ENCODE assay signal across 8 cellular contexts in genomic region chr6:7910654-7911344, GRCh38. TPM values are rescaled to one million over a fixed set of nuclear protein-coding genes. Genes with fewer than 3 reads are reported as not detected.
DNase-seq lines count a peak whose midpoint lies in the region; ATAC-seq and TF ChIP-seq lines count a peak whose summit lies in the region.

TXNDC5 (minus strand) TSS chr6:7910788; CDS start chr6:7910776, 12 bp downstream.

- H3K9me3 Mint-ChIP-seq in natural killer cell treated with Interleukin-12 subunit alpha and Interleukin-12 subunit beta and Interleukin-15 and Interleukin-18, amount 100 ng/mL, for 72 hours = no peaks in the 10 kb centered on the region

- no peaks in the 10 kb centered on the region for H3K36me3 Mint-ChIP-seq in natural killer cell treated with Interleukin-12 subunit alpha and Interleukin-12 subunit beta and Interleukin-15 and Interleukin-18, amount 100 ng/mL, for 72 hours

- peak within 1 kb of the TSS; percentile 81 for H3K4me3 ChIP-seq in fibroblast of pulmonary artery (replicated peaks; ENCODE audit: low read depth, low read length)

- peaks cover 9 to 10% of the 10 kb centered on the region in 2 donors for H3K4me1 Mint-ChIP-seq in natural killer cell treated with Interleukin-12 subunit alpha and Interleukin-12 subunit beta and Interleukin-15 and Interleukin-18, amount 100 ng/mL, for 72 hours (ENCODE audit: low read depth in 2 of 2)

- ATAC-seq in GM21381 (IDR thresholded peaks at IDR 0.05; ENCODE audit: unreplicated experiment) = peak; percentile 74
- ATAC-seq in natural killer cell treated with Interleukin-12 subunit alpha and Interleukin-12 subunit beta and Interleukin-15 and Interleukin-18, amount 100 ng/mL, for 72 hours = peak; percentile 89 to 94
- ATAC-seq in stimulated activated naive CD8-positive, alpha-beta T cell treated with anti-CD3 and anti-CD28 coated beads, Interleukin-15, Interleukin-2, amounts not matched to agents 100 U/mL and 50 U/mL, for 24 hours = peak; percentile 89

- H3K27me3 Mint-ChIP-seq in natural killer cell treated with Interleukin-12 subunit alpha and Interleukin-12 subunit beta and Interleukin-15 and Interleukin-18, amount 100 ng/mL, for 72 hours = no peaks in the 10 kb centered on the region

- DNase-seq in COR-L47 (lab: John Stamatoyannopoulos, UW) (peak; percentile 71), HUDEP-2 (lab: John Stamatoyannopoulos, UW; ENCODE audit: unreplicated experiment in 76 of 76) (peak in 55 of 76 experiments; percentile 22 to 77 (median 62)), RPMI7951 (ENCODE audit: low read depth) (peak; percentile 73), fibroblast of pulmonary artery (ENCODE audit: low read depth) (peak; percentile 69)
- peak; percentile 67 for DNase-seq in activated T-helper 9 cell treated with anti-CD3 and anti-CD28 coated beads, Interleukin-2, amount 50 U/mL, for 16 hours (ENCODE audit: low read depth)
- DNase-seq in natural killer cell treated with Interleukin-12 subunit alpha and Interleukin-12 subunit beta and Interleukin-15 and Interleukin-18, amount 100 ng/mL, for 72 hours (ENCODE audit: low spot score) = peak; percentile 83
- peak; percentile 85 for DNase-seq in stimulated activated naive CD8-positive, alpha-beta T cell treated with anti-CD3 and anti-CD28 coated beads, Interleukin-15, Interleukin-2, amounts not matched to agents 100 U/mL and 50 U/mL, for 24 hours

- TF ChIP-seq CTCF in fibroblast of pulmonary artery (IDR thresholded peaks at IDR 0.05; ENCODE audit: low read length, missing control alignments) = no peak

- peak within 1 kb of the TSS; percentile 24 to 55 for H3K27ac Mint-ChIP-seq in natural killer cell treated with Interleukin-12 subunit alpha and Interleukin-12 subunit beta and Interleukin-15 and Interleukin-18, amount 100 ng/mL, for 72 hours

- H3K4me3 Mint-ChIP-seq in natural killer cell treated with Interleukin-12 subunit alpha and Interleukin-12 subunit beta and Interleukin-15 and Interleukin-18, amount 100 ng/mL, for 72 hours = peak within 1 kb of the TSS; percentile 84

RNA-seq across cellular contexts. Expression of gene TXNDC5, which starts in this region (rescaled TPM):
- 390 and 442 TPM in 2 replicates for total RNA-seq in RPMI7951 (2014; rRNA removed; shearing (Covaris generic))
- 100 to 1,000 TPM in 1 of 2 donors, 10 to 100 TPM in 1; 54.9 to 110 TPM for total RNA-seq in natural killer cell treated with Interleukin-12 subunit alpha and Interleukin-12 subunit beta and Interleukin-15 and Interleukin-18, amount 100 ng/mL, for 72 hours

Comparison
In these comparisons a context has a peak if more than half of its experiments do, and no peak if none do; other contexts are left out.
1. Peak in every context shown above with its lines: DNase-seq, ATAC-seq and H3K4me3 ChIP-seq.